In the genomic region with DNA sequence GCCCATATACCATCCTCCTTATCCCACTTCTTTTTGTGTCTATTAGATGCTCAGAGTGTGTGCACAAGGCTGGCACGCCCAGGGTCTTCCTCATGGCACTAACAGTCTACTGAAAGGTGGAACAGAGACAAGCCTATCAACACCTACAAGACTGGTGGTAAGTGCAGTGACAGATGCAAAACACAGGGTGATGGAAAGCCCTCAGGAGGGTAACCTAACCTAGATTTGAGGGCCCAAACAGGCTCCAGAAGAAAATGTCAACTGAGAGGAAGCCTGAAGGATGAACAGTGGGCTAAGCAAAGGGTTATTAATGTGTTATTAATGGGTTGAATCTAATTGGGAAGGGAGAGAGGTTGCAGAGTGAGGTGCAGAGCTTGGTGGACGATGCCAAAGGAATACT, we compare ENCODE assay signal across 10 cellular contexts. TPM values are rescaled to one million over a fixed set of nuclear protein-coding genes. Genes with fewer than 3 reads are reported as not detected.
DNase-seq lines count a peak whose midpoint lies in the region; ATAC-seq, FAIRE-seq and TF ChIP-seq lines count a peak whose summit lies in the region.
"Had no signal": no experiment of that assay in that cellular context is flagged by ENCODE, and none has a peak within 500 bp of the region (broad histone marks: within the 10 kb centered on the region; RNA-seq: fewer than 3 reads in every experiment).

No MANE protein-coding gene starts in this region.

- H2AFZ ChIP-seq in keratinocyte (ENCODE audit: control insufficient read depth, low read length), result no peak overlapping the region

- H3K4me3 ChIP-seq in keratinocyte (ENCODE audit: control insufficient read depth in 2 of 3, extremely low read depth in 1 of 3, insufficient read depth in 2 of 3, low read depth in 1 of 3, low read length in 3 of 3), result peak overlapping the region in 1 of 3 experiments; percentile 89
- peak overlapping the region; percentile 88 for H3K4me3 ChIP-seq in suprapubic skin

- TF ChIP-seq CTCF in keratinocyte (optimal IDR thresholded peaks at IDR 0.05 in 1 of 3, IDR thresholded peaks at IDR 0.05 in 1 of 3, conservative IDR thresholded peaks at IDR 0.05 in 1 of 3; ENCODE audit: extremely low read depth in 1 of 3, insufficient read depth in 2 of 3, low read length in 3 of 3) (no peak), suprapubic skin (IDR thresholded peaks at IDR 0.05) (no peak)

- H3K27ac ChIP-seq in keratinocyte (ENCODE audit: control insufficient read depth, insufficient read depth, low read length), result peak overlapping the region; percentile 98
- peak overlapping the region; percentile 97 for H3K27ac ChIP-seq in suprapubic skin

- peaks cover 4% of the 10 kb centered on the region for H3K9me3 Mint-ChIP-seq in activated CD4-positive, alpha-beta T cell treated with anti-CD3 and anti-CD28 coated beads, Interleukin-2, amount 10 ng/mL, durations not matched to agents 24 days and 14 days
- peaks cover 6% of the 10 kb centered on the region for H3K9me3 Mint-ChIP-seq in activated naive CD8-positive, alpha-beta T cell (ENCODE audit: low read depth)

- peaks cover 60% of the 10 kb centered on the region for H3K4me1 Mint-ChIP-seq in activated CD4-positive, alpha-beta T cell treated with anti-CD3 and anti-CD28 coated beads, Interleukin-2, amount 10 ng/mL, durations not matched to agents 24 days and 14 days
- H3K4me1 Mint-ChIP-seq in activated naive CD8-positive, alpha-beta T cell (ENCODE audit: low read depth), result peaks cover 59% of the 10 kb centered on the region

- H3K79me2 ChIP-seq in keratinocyte (ENCODE audit: control insufficient read depth, insufficient read depth, low read length), result peaks cover 27% of the 10 kb centered on the region

- H4K20me1 ChIP-seq in keratinocyte (ENCODE audit: control insufficient read depth, extremely low read depth, insufficient read depth, low read length), result no peaks in the 10 kb centered on the region

- no peak for TF ChIP-seq POLR2A in suprapubic skin (IDR thresholded peaks at IDR 0.05)

- peak overlapping the region; percentile 31 for H3K27ac Mint-ChIP-seq in activated CD4-positive, alpha-beta T cell treated with anti-CD3 and anti-CD28 coated beads, Interleukin-2, amount 10 ng/mL, durations not matched to agents 24 days and 14 days
- H3K27ac Mint-ChIP-seq in activated naive CD8-positive, alpha-beta T cell, result peak overlapping the region; percentile 30

- peak overlapping the region; percentile 96 for H3K4me3 Mint-ChIP-seq in activated CD4-positive, alpha-beta T cell treated with anti-CD3 and anti-CD28 coated beads, Interleukin-2, amount 10 ng/mL, durations not matched to agents 24 days and 14 days
- H3K4me3 Mint-ChIP-seq in activated naive CD8-positive, alpha-beta T cell, result peak overlapping the region; percentile 64

- no peak for DNase-seq in activated CD4-positive, alpha-beta T cell treated with anti-CD3 and anti-CD28 coated beads, Interleukin-2, amount 10 ng/mL, durations not matched to agents 24 days and 14 days
- DNase-seq in activated CD4-positive, alpha-beta T cell treated with anti-CD3 and anti-CD28 coated beads, Interleukin-2, amount 50 U/mL, for 1 hour, result no peak
- DNase-seq in keratinocyte (ENCODE audit: low read depth, low spot score), result no peak
- no peak for DNase-seq in suprapubic skin (ENCODE audit: low spot score in 2 of 2)
- no peak for DNase-seq in NCI-H2029 treated with DMSO at 0.1 percent for 48 hours (lab: John Stamatoyannopoulos, UW)
- no peak for DNase-seq in AG08396 (ENCODE audit: low spot score)
- DNase-seq: NCI-H1694 treated with DMSO at 0.1 percent for 48 hours had no signal

- H3K4me2 ChIP-seq in keratinocyte (ENCODE audit: control insufficient read depth, extremely low read depth, insufficient read depth, low read depth, low read length), result peak overlapping the region; percentile 98

- H3K27me3 ChIP-seq in keratinocyte (ENCODE audit: control insufficient read depth, extremely low read depth, insufficient read depth, low read length) (no peaks in the 10 kb centered on the region), suprapubic skin (no peaks in the 10 kb centered on the region)

- H3K4me1 ChIP-seq in keratinocyte (ENCODE audit: control insufficient read depth, extremely low read depth, insufficient read depth, low read length) (peaks cover 29% of the 10 kb centered on the region), suprapubic skin (peaks cover 34% of the 10 kb centered on the region)

- no peaks in the 10 kb centered on the region for H3K9me3 ChIP-seq in keratinocyte (ENCODE audit: control insufficient read depth, low read depth, low read length)
- no peaks in the 10 kb centered on the region for H3K9me3 ChIP-seq in suprapubic skin

- peaks cover 13% of the 10 kb centered on the region for H3K36me3 Mint-ChIP-seq in activated CD4-positive, alpha-beta T cell treated with anti-CD3 and anti-CD28 coated beads, Interleukin-2, amount 10 ng/mL, durations not matched to agents 24 days and 14 days (ENCODE audit: low read depth)
- peaks cover 3% of the 10 kb centered on the region for H3K36me3 Mint-ChIP-seq in activated naive CD8-positive, alpha-beta T cell

- intact Hi-C loops in activated CD4-positive, alpha-beta T cell treated with anti-CD3 and anti-CD28 coated beads, Interleukin-2, amount 10 ng/mL, durations not matched to agents 24 days and 14 days (cut with micrococcal nuclease), result loop anchor here (2.0 kb wide), 1 partner anchor 29 kb away; no protein-coding TSS in a partner anchor

- WGBS in suprapubic skin, result 62% methylated on average over 2 of the region's 2 CpGs

- H3K36me3 ChIP-seq in keratinocyte (ENCODE audit: control insufficient read depth in 2 of 2, extremely low read depth in 1 of 2, insufficient read depth in 2 of 2, low read length in 2 of 2) (no peaks in the 10 kb centered on the region), suprapubic skin (no peaks in the 10 kb centered on the region)

- ATAC-seq in HG03354 (IDR thresholded peaks at IDR 0.05; ENCODE audit: poor library complexity, severe bottlenecking, unreplicated experiment), result no peak

- no peak overlapping the region for H3K9ac ChIP-seq in keratinocyte (ENCODE audit: control insufficient read depth, extremely low read depth, insufficient read depth, low read length)

- TF ChIP-seq EP300 in suprapubic skin (IDR thresholded peaks at IDR 0.05), result no peak

- dilution Hi-C loops in keratinocyte (cut with MboI; ENCODE audit: extremely low pct_ligation_motif_present, low sequenced_read_pairs), result no loop called here

- FAIRE-seq in keratinocyte (lab: Jason Lieb, UNC), result no peak
- FAIRE-seq: TTC549 had no signal

- H3K9me1 ChIP-seq in keratinocyte (ENCODE audit: control insufficient read depth, extremely low read depth, insufficient read depth, low read length), result no peaks in the 10 kb centered on the region

- H3K27me3 Mint-ChIP-seq in activated CD4-positive, alpha-beta T cell treated with anti-CD3 and anti-CD28 coated beads, Interleukin-2, amount 10 ng/mL, durations not matched to agents 24 days and 14 days, result no peaks in the 10 kb centered on the region
- H3K27me3 Mint-ChIP-seq in activated naive CD8-positive, alpha-beta T cell, result no peaks in the 10 kb centered on the region

RNA-seq across cellular contexts. Expression of gene FAS, which starts 1.2 kb away (rescaled TPM):
- total RNA-seq in activated CD4-positive, alpha-beta T cell treated with anti-CD3 and anti-CD28 coated beads, Interleukin-2, amount 10 ng/mL, durations not matched to agents 24 days and 14 days, result 29.9 and 31.1 TPM in 2 replicates
- polyA plus RNA-seq in keratinocyte, result 31.4 to 44.8 TPM (median 32.5 TPM) in 3 replicates
- polyA plus RNA-seq in keratinocyte (2011; ENCODE audit: low read depth), result 17.5 TPM
- 19.6 and 43.5 TPM in 2 replicates for polyA plus RNA-seq in keratinocyte (2011; cell fraction: cytosol; rRNA removed)
- 60.0 and 82.0 TPM in 2 replicates for polyA plus RNA-seq in keratinocyte (2011; cell fraction: nucleus; rRNA removed)
- 20.1 and 21.0 TPM in 2 replicates for polyA plus RNA-seq in keratinocyte (2012; ENCODE audit: low replicate concordance)
- 3.7 to 38.8 TPM (median 26.8 TPM) in 3 replicates for polyA minus RNA-seq in keratinocyte
- polyA minus RNA-seq in keratinocyte (2011; cell fraction: cytosol; rRNA and poly(A)+ RNA removed), result 30.3 TPM
- 28.5 and 58.2 TPM in 2 replicates for polyA minus RNA-seq in keratinocyte (2011; cell fraction: nucleus; rRNA and poly(A)+ RNA removed)
- 10 to 100 TPM; 17.8 to 60.2 (median 42.6) TPM for total RNA-seq in suprapubic skin

RNA-seq across cellular contexts. Expression of gene ACTA2, which starts 36.9 kb away (rescaled TPM):
- total RNA-seq in activated CD4-positive, alpha-beta T cell treated with anti-CD3 and anti-CD28 coated beads, Interleukin-2, amount 10 ng/mL, durations not matched to agents 24 days and 14 days, result 8.8 and 8.9 TPM in 2 replicates
- 3.0 to 9.3 TPM (median 3.7 TPM) in 3 replicates for polyA plus RNA-seq in keratinocyte
- polyA plus RNA-seq in keratinocyte (2011; ENCODE audit: low read depth), result 4.7 TPM
- 12.4 and 13.2 TPM in 2 replicates for polyA plus RNA-seq in keratinocyte (2011; cell fraction: cytosol; rRNA removed)
- 8.5 and 11.8 TPM in 2 replicates for polyA plus RNA-seq in keratinocyte (2011; cell fraction: nucleus; rRNA removed)
- 10.9 and 14.3 TPM in 2 replicates for polyA plus RNA-seq in keratinocyte (2012; ENCODE audit: low replicate concordance)
- polyA minus RNA-seq in keratinocyte, result 6.2 to 12.6 TPM (median 8.3 TPM) in 3 replicates
- polyA minus RNA-seq in keratinocyte (2011; cell fraction: cytosol; rRNA and poly(A)+ RNA removed), result 10.4 TPM
- 4.1 and 6.2 TPM in 2 replicates for polyA minus RNA-seq in keratinocyte (2011; cell fraction: nucleus; rRNA and poly(A)+ RNA removed)
- total RNA-seq in suprapubic skin, result 100 to 1,000 TPM; 146 to 162 (median 152) TPM

Comparison
In these comparisons a context has a peak if more than half of its experiments do, and no peak if none do; other contexts are left out.
1. RNA of gene ACTA2, which starts 36.9 kb away (total RNA-seq): 146 to 162 TPM in suprapubic skin; 8.8 to 8.9 TPM in activated CD4-positive, alpha-beta T cell treated with anti-CD3 and anti-CD28 coated beads, Interleukin-2, amount 10 ng/mL, durations not matched to agents 24 days and 14 days; every median in the first group is over 10 times any median in the second.